ENCODE assay signal across 17 cellular contexts in the genomic region with DNA sequence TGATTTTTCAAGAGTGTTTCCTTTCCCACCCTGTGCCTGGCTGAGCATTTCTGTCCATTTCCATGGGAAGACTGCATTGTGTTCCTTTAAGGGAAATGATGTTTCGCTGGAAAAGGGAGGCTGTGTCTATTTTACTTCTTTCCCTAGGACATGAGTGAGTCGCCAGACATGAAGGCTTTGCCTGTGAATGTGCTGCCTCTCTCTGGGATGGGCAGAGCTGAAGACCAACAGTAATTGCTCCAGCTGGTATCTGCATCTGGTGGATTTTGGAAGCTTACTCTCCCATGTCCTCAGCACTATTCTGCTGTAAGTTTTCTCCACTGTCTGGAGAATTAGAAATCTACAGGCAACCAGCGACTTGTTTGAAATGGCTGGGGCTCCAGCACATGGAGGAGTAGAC.
"Had no signal": no experiment of that assay in that cellular context is flagged by ENCODE, and none has a peak within 500 bp of the region (broad histone marks: within the 10 kb centered on the region; RNA-seq: fewer than 3 reads in every experiment).

No MANE protein-coding gene starts in this region.

- H3K4me3 Mint-ChIP-seq: activated CD4-positive, alpha-beta T cell treated with anti-CD3 and anti-CD28 coated beads, Interleukin-2, amount 10 ng/mL, durations not matched to agents 7 days and 5 days; activated naive CD8-positive, alpha-beta T cell treated with anti-CD3 and anti-CD28 coated beads, Interleukin-2, amount 10 ng/mL, durations not matched to agents 7 days and 5 days; activated T-helper 1 cell treated with anti-CD3 and anti-CD28 coated beads, Interleukin-12 subunit alpha, Interleukin-12 subunit beta, Interleukin-2, Interleukin-4 antibody, amounts not matched to agents 30 ng/mL and 10 ng/mL and 1 ng/mL, durations not matched to agents 14 hours and 24 hours and 36 hours; naive thymus-derived CD8-positive, alpha-beta T cell; T-helper 2 cell treated with Interferon-gamma antibody and Interleukin-4, amounts not matched to agents 5 μg/mL and 100 μg/mL, for 36 hours had no signal

- H3K27me3 Mint-ChIP-seq: activated CD4-positive, alpha-beta T cell treated with anti-CD3 and anti-CD28 coated beads, Interleukin-2, amount 10 ng/mL, durations not matched to agents 7 days and 5 days; activated naive CD8-positive, alpha-beta T cell treated with anti-CD3 and anti-CD28 coated beads, Interleukin-2, amount 10 ng/mL, durations not matched to agents 7 days and 5 days; naive thymus-derived CD8-positive, alpha-beta T cell; progenitor cell of endocrine pancreas had no signal

- H3K27ac Mint-ChIP-seq: activated CD4-positive, alpha-beta T cell treated with anti-CD3 and anti-CD28 coated beads, Interleukin-2, amount 10 ng/mL, durations not matched to agents 7 days and 5 days; activated naive CD8-positive, alpha-beta T cell treated with anti-CD3 and anti-CD28 coated beads, Interleukin-2, amount 10 ng/mL, durations not matched to agents 7 days and 5 days; activated T-helper 1 cell treated with anti-CD3 and anti-CD28 coated beads, Interleukin-12 subunit alpha, Interleukin-12 subunit beta, Interleukin-2, Interleukin-4 antibody, amounts not matched to agents 30 ng/mL and 10 ng/mL and 1 ng/mL, durations not matched to agents 14 hours and 24 hours and 36 hours; naive thymus-derived CD8-positive, alpha-beta T cell; progenitor cell of endocrine pancreas; T-helper 2 cell treated with Interferon-gamma antibody and Interleukin-4, amounts not matched to agents 5 μg/mL and 100 μg/mL, for 36 hours had no signal

- H3K4me3 ChIP-seq: left ventricle myocardium inferior, mucosa of descending colon, smooth muscle cell, stomach, thoracic aorta had no signal

- H3K4me1 Mint-ChIP-seq: activated CD4-positive, alpha-beta T cell treated with anti-CD3 and anti-CD28 coated beads, Interleukin-2, amount 10 ng/mL, durations not matched to agents 7 days and 5 days; activated naive CD8-positive, alpha-beta T cell treated with anti-CD3 and anti-CD28 coated beads, Interleukin-2, amount 10 ng/mL, durations not matched to agents 7 days and 5 days had no signal

- H3K36me3 Mint-ChIP-seq: activated naive CD8-positive, alpha-beta T cell treated with anti-CD3 and anti-CD28 coated beads, Interleukin-2, amount 10 ng/mL, durations not matched to agents 7 days and 5 days had no signal

- H3K9me3 Mint-ChIP-seq: activated CD4-positive, alpha-beta T cell treated with anti-CD3 and anti-CD28 coated beads, Interleukin-2, amount 10 ng/mL, durations not matched to agents 7 days and 5 days; activated naive CD8-positive, alpha-beta T cell treated with anti-CD3 and anti-CD28 coated beads, Interleukin-2, amount 10 ng/mL, durations not matched to agents 7 days and 5 days; activated T-helper 1 cell treated with anti-CD3 and anti-CD28 coated beads, Interleukin-12 subunit alpha, Interleukin-12 subunit beta, Interleukin-2, Interleukin-4 antibody, amounts not matched to agents 30 ng/mL and 10 ng/mL and 1 ng/mL, durations not matched to agents 14 hours and 24 hours and 36 hours; naive thymus-derived CD8-positive, alpha-beta T cell; T-helper 2 cell treated with Interferon-gamma antibody and Interleukin-4, amounts not matched to agents 5 μg/mL and 100 μg/mL, for 36 hours had no signal

- DNase-seq: activated CD4-positive, alpha-beta T cell treated with anti-CD3 and anti-CD28 coated beads, Interleukin-2, amount 10 ng/mL, durations not matched to agents 7 days and 5 days; activated naive CD4-positive, alpha-beta T cell; activated naive CD8-positive, alpha-beta T cell treated with anti-CD3 and anti-CD28 coated beads, Interleukin-2, amount 10 ng/mL, durations not matched to agents 7 days and 5 days; effector CD8-positive, alpha-beta T cell; hippocampal formation; kidney; left ventricle myocardium inferior; mucosa of descending colon; naive thymus-derived CD8-positive, alpha-beta T cell; nucleus accumbens; right cardiac atrium; stomach had no signal

- ATAC-seq: mucosa of descending colon; naive thymus-derived CD8-positive, alpha-beta T cell; right cardiac atrium had no signal
